ENCODE assay signal across 30 cellular contexts in genomic region chr19:58393725-58394033, GRCh38. TPM values are rescaled to one million over a fixed set of nuclear protein-coding genes. Genes with fewer than 3 reads are reported as not detected.
"Had no signal": no experiment of that assay in that cellular context is flagged by ENCODE, and none has a peak within 500 bp of the region (broad histone marks: within the 10 kb centered on the region; RNA-seq: fewer than 3 reads in every experiment).

No MANE protein-coding gene starts in this region.

- H3K9ac ChIP-seq: neural progenitor cell had no signal

- H2AFZ ChIP-seq: neural progenitor cell had no signal

- H3K9me3 ChIP-seq: colonic mucosa, esophagus squamous epithelium, mucosa of descending colon, psoas muscle, thoracic aorta, tibial nerve, upper lobe of left lung had no signal

- H3K27ac Mint-ChIP-seq: dendritic cell treated with granulocyte-macrophage colony-stimulating factor and Interleukin-4, amounts not matched to agents 40 ng/mL and 50 ng/mL, for 4 days; endodermal cell; mesothelial cell of epicardium; natural killer cell treated with Interleukin-12 subunit alpha and Interleukin-12 subunit beta and Interleukin-15 and Interleukin-18, amount 100 ng/mL, for 72 hours; stimulated activated naive CD8-positive, alpha-beta T cell treated with anti-CD3 and anti-CD28 coated beads, Interleukin-15, Interleukin-2, amounts not matched to agents 100 ng/mL and 50 ng/mL, for 24 hours had no signal

- H3K27ac ChIP-seq: colonic mucosa, neural progenitor cell, psoas muscle, thoracic aorta, tibial nerve, upper lobe of left lung had no signal

- H3K36me3 ChIP-seq: neural progenitor cell had no signal

- H3K9me3 Mint-ChIP-seq: dendritic cell treated with granulocyte-macrophage colony-stimulating factor and Interleukin-4, amounts not matched to agents 40 ng/mL and 50 ng/mL, for 4 days; endodermal cell; mesothelial cell of epicardium; naive B cell; natural killer cell treated with Interleukin-12 subunit alpha and Interleukin-12 subunit beta and Interleukin-15 and Interleukin-18, amount 100 ng/mL, for 72 hours; neural progenitor cell; stimulated activated naive B cell treated with anti-CD40 and anti-IgM and Interleukin-4, amounts not matched to agents 10 μg/mL and 1 μg/mL and 100 μg/mL, for 72 hours; stimulated activated naive CD8-positive, alpha-beta T cell treated with anti-CD3 and anti-CD28 coated beads, Interleukin-15, Interleukin-2, amounts not matched to agents 100 ng/mL and 50 ng/mL, for 24 hours had no signal

- H3K4me3 ChIP-seq: colonic mucosa, esophagus squamous epithelium, mucosa of descending colon, neural progenitor cell, psoas muscle, skin epidermis, thoracic aorta, tibial nerve, upper lobe of left lung had no signal

- ATAC-seq: mucosa of descending colon; natural killer cell treated with Interleukin-12 subunit alpha and Interleukin-12 subunit beta and Interleukin-15 and Interleukin-18, amount 100 ng/mL, for 72 hours; psoas muscle; right cardiac atrium; stimulated activated naive B cell treated with anti-CD40 and anti-IgM and Interleukin-4, amounts not matched to agents 10 μg/mL and 1 μg/mL and 100 μg/mL, for 72 hours had no signal

- DNase-seq: colonic mucosa; effector CD8-positive, alpha-beta T cell; erythroblast; esophagus squamous epithelium; foreskin melanocyte; mesenchymal stem cell; mucosa of descending colon; naive B cell; psoas muscle; stimulated activated CD4-positive, alpha-beta T cell treated with anti-CD3 and anti-CD28 coated beads, Interleukin-15, amount 100 ng/mL, for 24 hours; stimulated activated CD4-positive, alpha-beta T cell treated with anti-CD3 and anti-CD28 coated beads, Interleukin-2, amount 100 ng/mL, for 48 hours; stimulated activated naive B cell treated with anti-CD40 and anti-IgM and Interleukin-4, amounts not matched to agents 10 μg/mL and 1 μg/mL and 100 μg/mL, for 72 hours had no signal

- H3K4me2 ChIP-seq: neural progenitor cell had no signal

- H3K4me1 ChIP-seq: colonic mucosa, neural progenitor cell had no signal

RNA-seq across cellular contexts. Expression of gene RNF225, which starts 1.8 kb away (rescaled TPM):
- total RNA-seq: chondrocyte, colonic mucosa, liver, lung microvascular endothelial cell, mucosa of descending colon, osteocyte, psoas muscle, renal cortical epithelial cell, right cardiac atrium, thoracic aorta, tibial nerve had no signal
- polyA plus RNA-seq: endothelial cell of umbilical vein, keratinocyte, liver, psoas muscle, right cardiac atrium had no signal
